14 cellular contexts compared by ENCODE assay signal in the genomic region with DNA sequence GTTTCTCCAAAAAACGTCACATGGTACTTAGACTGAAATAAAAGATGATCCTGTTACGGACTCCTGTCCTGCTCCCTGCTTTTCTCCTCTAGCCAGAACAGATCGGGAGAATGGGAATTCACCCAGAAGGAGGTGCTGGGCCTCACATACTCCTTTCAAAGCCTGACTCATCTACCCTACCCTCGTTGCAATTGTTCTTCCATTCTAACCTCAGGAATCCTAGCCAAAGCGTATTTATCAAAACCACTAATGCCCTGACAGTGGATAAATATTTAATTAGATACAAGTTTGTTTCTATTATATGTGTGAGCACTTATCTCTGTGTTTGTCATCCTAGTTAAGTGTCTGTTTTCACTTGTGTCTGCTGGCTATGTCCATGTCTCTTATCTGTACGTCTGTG. TPM values are rescaled to one million over a fixed set of nuclear protein-coding genes. Genes with fewer than 3 reads are reported as not detected.
DNase-seq lines count a peak whose midpoint lies in the region; ATAC-seq and TF ChIP-seq lines count a peak whose summit lies in the region.
"Had no signal": no experiment of that assay in that cellular context is flagged by ENCODE, and none has a peak within 500 bp of the region (broad histone marks: within the 10 kb centered on the region; RNA-seq: fewer than 3 reads in every experiment).

No MANE protein-coding gene starts in this region.

- H3K36me3 Mint-ChIP-seq in activated CD4-positive, alpha-beta T cell treated with anti-CD3 and anti-CD28 coated beads, Interleukin-2, amount 10 ng/mL, durations not matched to agents 7 days and 5 days (ENCODE audit: low read depth): no peaks in the 10 kb centered on the region
- no peaks in the 10 kb centered on the region for H3K36me3 Mint-ChIP-seq in mesothelial cell of epicardium
- H3K36me3 Mint-ChIP-seq: natural killer cell treated with Interleukin-12 subunit alpha and Interleukin-12 subunit beta and Interleukin-15 and Interleukin-18, amount 100 ng/mL, for 72 hours had no signal

- no peaks in the 10 kb centered on the region for H3K36me3 ChIP-seq in kidney epithelial cell (ENCODE audit: control insufficient read depth, insufficient read depth, low read length)

- peaks cover 9% of the 10 kb centered on the region for H3K27me3 Mint-ChIP-seq in activated CD4-positive, alpha-beta T cell treated with anti-CD3 and anti-CD28 coated beads, Interleukin-2, amount 10 ng/mL, durations not matched to agents 7 days and 5 days
- peaks cover 21% of the 10 kb centered on the region for H3K27me3 Mint-ChIP-seq in mesothelial cell of epicardium (ENCODE audit: low read depth)
- H3K27me3 Mint-ChIP-seq: activated CD8-positive, alpha-beta T cell treated with anti-CD3 and anti-CD28 coated beads for 36 hours; activated T-helper 17 cell treated with anti-CD3 and anti-CD28 coated beads, Interleukin-2, amount 50 U/mL, for 72 hours; natural killer cell treated with Interleukin-12 subunit alpha and Interleukin-12 subunit beta and Interleukin-15 and Interleukin-18, amount 100 ng/mL, for 72 hours had no signal

- CTCF ChIA-PET in activated CD4-positive, alpha-beta T cell treated with anti-CD3 and anti-CD28 coated beads, Interleukin-2, amount 10 ng/mL, durations not matched to agents 7 days and 5 days (lab: Charles Lee): interaction anchor here (0.6 to 2.3 kb wide), 8 partner anchors 11 to 197 kb away, joined by 3 to 7 read pairs (median 4); partner anchors contain the start of gene ZCWPW1

- ATAC-seq in GM18868 (IDR thresholded peaks at IDR 0.05; ENCODE audit: unreplicated experiment): no peak

- H3K27ac Mint-ChIP-seq in activated CD4-positive, alpha-beta T cell treated with anti-CD3 and anti-CD28 coated beads, Interleukin-2, amount 10 ng/mL, durations not matched to agents 7 days and 5 days: no peak overlapping the region
- no peak overlapping the region for H3K27ac Mint-ChIP-seq in mesothelial cell of epicardium
- H3K27ac Mint-ChIP-seq: activated CD8-positive, alpha-beta T cell treated with anti-CD3 and anti-CD28 coated beads for 36 hours; activated T-helper 17 cell treated with anti-CD3 and anti-CD28 coated beads, Interleukin-2, amount 50 U/mL, for 72 hours; GM23338; natural killer cell treated with Interleukin-12 subunit alpha and Interleukin-12 subunit beta and Interleukin-15 and Interleukin-18, amount 100 ng/mL, for 72 hours had no signal

- peak; percentile 42 for DNase-seq in AG10803 (ENCODE audit: low read depth)
- peak; percentile 57 for DNase-seq in HT1080 (ENCODE audit: low read depth)
- DNase-seq in astrocyte of the hippocampus (ENCODE audit: low read depth, low spot score): peak; percentile 82
- DNase-seq in kidney epithelial cell (ENCODE audit: low read depth): peak; percentile 42
- no peak for DNase-seq in NCI-H526 (lab: John Stamatoyannopoulos, UW)
- DNase-seq in activated CD4-positive, alpha-beta T cell treated with anti-CD3 and anti-CD28 coated beads, Interleukin-2, amount 10 ng/mL, durations not matched to agents 7 days and 5 days: no peak
- DNase-seq in mesothelial cell of epicardium (ENCODE audit: low spot score in 2 of 2, unreplicated experiment in 2 of 2): no peak

- POLR2A ChIA-PET in activated CD4-positive, alpha-beta T cell treated with anti-CD3 and anti-CD28 coated beads, Interleukin-2, amount 10 ng/mL, durations not matched to agents 7 days and 5 days (lab: Charles Lee): no interaction called here

- H3K4me1 Mint-ChIP-seq in activated CD4-positive, alpha-beta T cell treated with anti-CD3 and anti-CD28 coated beads, Interleukin-2, amount 10 ng/mL, durations not matched to agents 7 days and 5 days: peaks cover 3% of the 10 kb centered on the region
- peaks cover 6% of the 10 kb centered on the region for H3K4me1 Mint-ChIP-seq in mesothelial cell of epicardium
- H3K4me1 Mint-ChIP-seq: activated T-helper 17 cell treated with anti-CD3 and anti-CD28 coated beads, Interleukin-2, amount 50 U/mL, for 72 hours had no signal

- H3K4me3 Mint-ChIP-seq in activated CD4-positive, alpha-beta T cell treated with anti-CD3 and anti-CD28 coated beads, Interleukin-2, amount 10 ng/mL, durations not matched to agents 7 days and 5 days: no peak overlapping the region
- H3K4me3 Mint-ChIP-seq in mesothelial cell of epicardium: no peak overlapping the region
- H3K4me3 Mint-ChIP-seq: activated CD8-positive, alpha-beta T cell treated with anti-CD3 and anti-CD28 coated beads for 36 hours; activated T-helper 17 cell treated with anti-CD3 and anti-CD28 coated beads, Interleukin-2, amount 50 U/mL, for 72 hours; GM23338; natural killer cell treated with Interleukin-12 subunit alpha and Interleukin-12 subunit beta and Interleukin-15 and Interleukin-18, amount 100 ng/mL, for 72 hours had no signal

- H3K27me3 ChIP-seq in kidney epithelial cell (ENCODE audit: control insufficient read depth, insufficient read depth, low read length): peaks cover 2% of the 10 kb centered on the region
- H3K27me3 ChIP-seq: dorsolateral prefrontal cortex had no signal

- no peak; the same call in 1 of the 2 replicates for TF ChIP-seq CTCF in AG10803 (conservative IDR thresholded peaks at IDR 0.05; ENCODE audit: low read length)
- TF ChIP-seq CTCF in kidney epithelial cell (IDR thresholded peaks at IDR 0.05; ENCODE audit: insufficient read depth, low read length, poor library complexity, severe bottlenecking): peak; percentile 14
- no peak for TF ChIP-seq CTCF in mesothelial cell of epicardium (IDR thresholded peaks at IDR 0.05; ENCODE audit: unreplicated experiment)

- H3K4me3 ChIP-seq in AG10803 (ENCODE audit: low read length) (no peak overlapping the region), kidney epithelial cell (ENCODE audit: low read depth, low read length) (no peak overlapping the region)
- H3K4me3 ChIP-seq: dorsolateral prefrontal cortex, GM23338, SK-N-MC had no signal

- H3K9me3 Mint-ChIP-seq in activated CD4-positive, alpha-beta T cell treated with anti-CD3 and anti-CD28 coated beads, Interleukin-2, amount 10 ng/mL, durations not matched to agents 7 days and 5 days: no peaks in the 10 kb centered on the region
- no peaks in the 10 kb centered on the region for H3K9me3 Mint-ChIP-seq in mesothelial cell of epicardium
- H3K9me3 Mint-ChIP-seq: activated CD8-positive, alpha-beta T cell treated with anti-CD3 and anti-CD28 coated beads for 36 hours; activated T-helper 17 cell treated with anti-CD3 and anti-CD28 coated beads, Interleukin-2, amount 50 U/mL, for 72 hours; GM23338; natural killer cell treated with Interleukin-12 subunit alpha and Interleukin-12 subunit beta and Interleukin-15 and Interleukin-18, amount 100 ng/mL, for 72 hours had no signal

RNA-seq across cellular contexts. Expression of gene ZCWPW1, which starts 21.7 kb away (rescaled TPM):
- total RNA-seq in HT1080 (2014; rRNA removed; shearing (Covaris generic)): 1.0 and 1.1 TPM in 2 replicates
- 0.76 and 0.95 TPM in 2 replicates for polyA plus RNA-seq in HT1080 (2015; cell fraction: cytosol; rRNA removed)
- 1.9 and 3.5 TPM in 2 replicates for polyA plus RNA-seq in HT1080 (2015; cell fraction: nucleus; rRNA removed)
- total RNA-seq in kidney epithelial cell: 0.88 and 1.8 TPM in 2 replicates
- 1 to 10 TPM; 2.4 to 2.7 TPM for total RNA-seq in activated CD4-positive, alpha-beta T cell treated with anti-CD3 and anti-CD28 coated beads, Interleukin-2, amount 10 ng/mL, durations not matched to agents 7 days and 5 days
- 3.4 to 6.1 TPM (median 4.3 TPM) in 3 replicates for total RNA-seq in mesothelial cell of epicardium

RNA-seq across cellular contexts. Expression of gene MEPCE, which starts 22.9 kb away (rescaled TPM):
- total RNA-seq in HT1080 (2014; rRNA removed; shearing (Covaris generic)): 69.7 and 86.6 TPM in 2 replicates
- 33.8 and 37.4 TPM in 2 replicates for polyA plus RNA-seq in HT1080 (2015; cell fraction: cytosol; rRNA removed)
- 56.3 and 60.9 TPM in 2 replicates for polyA plus RNA-seq in HT1080 (2015; cell fraction: nucleus; rRNA removed)
- 29.7 and 30.0 TPM in 2 replicates for total RNA-seq in kidney epithelial cell
- total RNA-seq in activated CD4-positive, alpha-beta T cell treated with anti-CD3 and anti-CD28 coated beads, Interleukin-2, amount 10 ng/mL, durations not matched to agents 7 days and 5 days: 10 to 100 TPM; 49.1 to 50.5 TPM
- 34.7 to 38.5 TPM (median 38.4 TPM) in 3 replicates for total RNA-seq in mesothelial cell of epicardium

RNA-seq across cellular contexts. Expression of gene PPP1R35, which starts 29.5 kb away (rescaled TPM):
- 47.7 and 64.3 TPM in 2 replicates for total RNA-seq in HT1080 (2014; rRNA removed; shearing (Covaris generic))
- polyA plus RNA-seq in HT1080 (2015; cell fraction: cytosol; rRNA removed): 51.0 and 63.9 TPM in 2 replicates
- 125 and 197 TPM in 2 replicates for polyA plus RNA-seq in HT1080 (2015; cell fraction: nucleus; rRNA removed)
- 28.0 and 39.8 TPM in 2 replicates for total RNA-seq in kidney epithelial cell
- total RNA-seq in activated CD4-positive, alpha-beta T cell treated with anti-CD3 and anti-CD28 coated beads, Interleukin-2, amount 10 ng/mL, durations not matched to agents 7 days and 5 days: 10 to 100 TPM; 67.9 to 77.9 TPM
- total RNA-seq in mesothelial cell of epicardium: 25.7 to 29.3 TPM (median 26.6 TPM) in 3 replicates

RNA-seq across cellular contexts. Expression of gene PILRA, which starts 33.5 kb away (rescaled TPM):
- total RNA-seq in HT1080 (2014; rRNA removed; shearing (Covaris generic)): 0.61 and 1.2 TPM in 2 replicates
- 0.09 and 0.19 TPM in 2 replicates for polyA plus RNA-seq in HT1080 (2015; cell fraction: cytosol; rRNA removed)
- polyA plus RNA-seq in HT1080 (2015; cell fraction: nucleus; rRNA removed): 7.2 and 8.7 TPM in 2 replicates
- 0.68 TPM in 1 of 2 replicates, not detected in the other for total RNA-seq in kidney epithelial cell
- 1 to 10 TPM; 1.8 to 2.7 TPM for total RNA-seq in activated CD4-positive, alpha-beta T cell treated with anti-CD3 and anti-CD28 coated beads, Interleukin-2, amount 10 ng/mL, durations not matched to agents 7 days and 5 days
- 6.1 to 7.3 TPM (median 6.7 TPM) in 3 replicates for total RNA-seq in mesothelial cell of epicardium

RNA-seq across cellular contexts. Expression of gene PILRB, which starts 48.9 kb away (rescaled TPM):
- total RNA-seq in HT1080 (2014; rRNA removed; shearing (Covaris generic)): 21.5 and 23.4 TPM in 2 replicates
- polyA plus RNA-seq in HT1080 (2015; cell fraction: cytosol; rRNA removed): 11.6 and 11.8 TPM in 2 replicates
- 237 and 253 TPM in 2 replicates for polyA plus RNA-seq in HT1080 (2015; cell fraction: nucleus; rRNA removed)
- total RNA-seq in kidney epithelial cell (19.3 and 20.8 TPM in 2 replicates), mesothelial cell of epicardium (52.8 to 56.3 TPM (median 54.5 TPM) in 3 replicates)
- total RNA-seq in activated CD4-positive, alpha-beta T cell treated with anti-CD3 and anti-CD28 coated beads, Interleukin-2, amount 10 ng/mL, durations not matched to agents 7 days and 5 days: 10 to 100 TPM; 50.6 to 56.2 TPM

Comparison
In these comparisons a context has a peak if more than half of its experiments do, and no peak if none do; other contexts are left out.
1. DNase-seq: peak in AG10803 (single experiment), HT1080 (single experiment), astrocyte of the hippocampus (single experiment) and kidney epithelial cell (single experiment); none in NCI-H526 (0 of 2), activated CD4-positive, alpha-beta T cell treated with anti-CD3 and anti-CD28 coated beads, Interleukin-2, amount 10 ng/mL, durations not matched to agents 7 days and 5 days (single experiment) and mesothelial cell of epicardium (0 of 2).